28 cellular contexts compared by ENCODE assay signal in the genomic region with DNA sequence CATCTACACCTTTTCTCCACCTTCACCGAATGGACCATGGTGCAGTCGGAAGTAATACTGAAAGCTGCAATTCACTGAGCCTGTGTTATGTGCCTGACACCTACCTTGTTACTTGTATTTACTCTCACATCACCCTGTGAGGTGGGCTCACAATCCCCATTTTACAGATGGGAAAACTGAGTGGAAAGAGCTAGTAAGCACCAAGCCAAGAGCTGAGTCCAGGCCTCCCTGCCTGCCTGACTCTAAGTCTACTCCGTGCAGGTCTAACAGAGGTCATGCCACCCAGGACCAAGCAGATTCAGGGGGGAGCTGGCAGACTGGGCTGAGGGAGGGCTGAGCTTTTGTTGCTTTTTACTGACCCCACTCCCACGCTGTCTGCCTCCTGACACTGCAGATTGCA. TPM values are rescaled to one million over a fixed set of nuclear protein-coding genes. Genes with fewer than 3 reads are reported as not detected.
DNase-seq lines count a peak whose midpoint lies in the region; ATAC-seq, FAIRE-seq and TF ChIP-seq lines count a peak whose summit lies in the region.
"Had no signal": no experiment of that assay in that cellular context is flagged by ENCODE, and none has a peak within 500 bp of the region (broad histone marks: within the 10 kb centered on the region; RNA-seq: fewer than 3 reads in every experiment).

No MANE protein-coding gene starts in this region.

- H2AFZ ChIP-seq in PC-9: no peak overlapping the region

- H3K9me2 ChIP-seq in PC-9 (ENCODE audit: insufficient read depth): no peaks in the 10 kb centered on the region

- POLR2A ChIA-PET in PC-9 (lab: Charles Lee; ENCODE audit: unreplicated experiment): no interaction called here

- no peak for DNase-seq in right atrium auricular region (ENCODE audit: low spot score)
- DNase-seq in left cardiac atrium: no peak
- DNase-seq in stomach: no peak
- no peak for DNase-seq in PC-9
- no peak for DNase-seq in frontal cortex (ENCODE audit: low spot score in 2 of 2)
- DNase-seq: activated CD4-positive, alpha-beta T cell treated with anti-CD3 and anti-CD28 coated beads, Interleukin-2, amount 50 U/mL, for 4 hours; activated gamma-delta T cell treated with Interleukin-2 at 50 U/mL for 16 hours; activated naive CD8-positive, alpha-beta T cell treated with anti-CD3 and anti-CD28 coated beads, Interleukin-2, amount 50 U/mL, for 24 hours; activated T-cell treated with anti-CD3 and anti-CD28 coated beads, Interleukin-2, amount 50 U/mL, for 48 hours; cerebellar nuclear complex; DMS153; dorsolateral prefrontal cortex; gastrocnemius medialis; H9; hippocampal formation; NCI-H1417 treated with DMSO at 0.1 percent for 48 hours; NCI-H2029 treated with DMSO at 0.1 percent for 48 hours; NCI-H226; pancreas; retina; SHP77 treated with DMSO at 0.1 percent for 48 hours; stimulated activated CD8-positive, alpha-beta memory T cell treated with anti-CD3 and anti-CD28 coated beads, Interleukin-4, amount 100 ng/mL, for 48 hours had no signal

- TF ChIP-seq POLR2A in gastroesophageal sphincter (IDR thresholded peaks at IDR 0.05): no peak
- TF ChIP-seq POLR2A in stomach (IDR thresholded peaks at IDR 0.05): no peak

- H3K4me1 ChIP-seq in right atrium auricular region (peaks cover 0 to 39% of the 10 kb centered on the region in 2 donors), gastroesophageal sphincter (peaks cover 0 to 54% (median 11%) of the 10 kb centered on the region in 3 donors), stomach (peaks cover 34 to 63% (median 51%) of the 10 kb centered on the region in 4 donors), PC-9 (replicated peaks; ENCODE audit: insufficient read depth) (no peaks in the 10 kb centered on the region)

- no peaks in the 10 kb centered on the region for H3K79me2 ChIP-seq in PC-9 (ENCODE audit: low read depth)

- H3K27me3 ChIP-seq in right atrium auricular region: no peaks in the 10 kb centered on the region
- no peaks in the 10 kb centered on the region for H3K27me3 ChIP-seq in gastroesophageal sphincter
- H3K27me3 ChIP-seq in stomach: no peaks in the 10 kb centered on the region
- H3K27me3 ChIP-seq in PC-9 (ENCODE audit: insufficient read depth, low read depth): no peaks in the 10 kb centered on the region
- H3K27me3 ChIP-seq: dorsolateral prefrontal cortex, pancreas had no signal

- H3K4me3 ChIP-seq in right atrium auricular region: no peak overlapping the region
- no peak overlapping the region for H3K4me3 ChIP-seq in gastroesophageal sphincter
- H3K4me3 ChIP-seq in stomach: no peak overlapping the region
- no peak overlapping the region for H3K4me3 ChIP-seq in PC-9
- H3K4me3 ChIP-seq: gastrocnemius medialis, pancreas had no signal

- H3K36me3 ChIP-seq in right atrium auricular region (no peaks in the 10 kb centered on the region), gastroesophageal sphincter (no peaks in the 10 kb centered on the region), stomach (no peaks in the 10 kb centered on the region), PC-9 (ENCODE audit: low read depth) (no peaks in the 10 kb centered on the region)
- H3K36me3 ChIP-seq: gastrocnemius medialis, pancreas had no signal

- no TSS peak for BruUV-seq in PC-9 (replicated peaks; lab: Mats Ljungman, UMichigan)

- no peak for ATAC-seq in left cardiac atrium
- no peak for ATAC-seq in gastroesophageal sphincter
- no peak for ATAC-seq in GM21529 (IDR thresholded peaks at IDR 0.05; ENCODE audit: unreplicated experiment)
- ATAC-seq: activated CD4-positive, CD25-positive, alpha-beta regulatory T cell treated with anti-CD3 and anti-CD28 coated beads, Interleukin-2, amount 50 U/mL, for 24 hours; activated naive CD8-positive, alpha-beta T cell treated with anti-CD3 and anti-CD28 coated beads, Interleukin-2, amount 50 U/mL, for 24 hours; gastrocnemius medialis; Panc1 had no signal

- no peaks in the 10 kb centered on the region for H3F3A ChIP-seq in PC-9 (ENCODE audit: insufficient read depth, low read depth)

- 82% methylated on average over 2 of the region's 4 CpGs; no CpG with 5 or more reads in 1 of the 2 donors for WGBS in gastroesophageal sphincter (ENCODE audit: low coverage in 1 of 2), 2 donors
- 94 to 100% (median 98%) methylated on average over 4 of the region's 4 CpGs for WGBS in stomach, 5 donors

- H3K27ac ChIP-seq in right atrium auricular region: peak overlapping the region; percentile 49 to 61
- peak overlapping the region in 3 of 4 donors; percentile 61 to 66 (median 63) for H3K27ac ChIP-seq in gastroesophageal sphincter
- H3K27ac ChIP-seq in stomach: peak overlapping the region in 4 of 5 donors; percentile 57 to 81 (median 72)
- no peak overlapping the region for H3K27ac ChIP-seq in PC-9

- intact Hi-C loops in left cardiac atrium (cut with DNase I) (no loop called here), stomach (cut with DNase I; ENCODE audit: low total_unique reads) (no loop called here), PC-9 (cut with micrococcal nuclease; ENCODE audit: unreplicated experiment) (no loop called here)

- TF ChIP-seq EP300 in gastroesophageal sphincter (IDR thresholded peaks at IDR 0.05) (no peak), stomach (IDR thresholded peaks at IDR 0.05) (no peak)

- H4K20me1 ChIP-seq in PC-9 (ENCODE audit: insufficient read depth): no peaks in the 10 kb centered on the region

- no peak overlapping the region for H3K4me2 ChIP-seq in PC-9

- CTCF ChIA-PET in PC-9 (lab: Charles Lee): no interaction called here

- FAIRE-seq in frontal cortex (lab: Jason Lieb, UNC): no peak
- FAIRE-seq: GM12892, pancreas had no signal

- TF ChIP-seq CTCF in right atrium auricular region (IDR thresholded peaks at IDR 0.05) (no peak), gastroesophageal sphincter (IDR thresholded peaks at IDR 0.05) (no peak), stomach (IDR thresholded peaks at IDR 0.05) (no peak), PC-9 (conservative IDR thresholded peaks at IDR 0.05) (no peak)

- H3K9me3 ChIP-seq in right atrium auricular region (no peaks in the 10 kb centered on the region), gastroesophageal sphincter (no peaks in the 10 kb centered on the region), stomach (no peaks in the 10 kb centered on the region), PC-9 (ENCODE audit: insufficient read depth, low read depth) (no peaks in the 10 kb centered on the region)
- H3K9me3 ChIP-seq: gastrocnemius medialis, pancreas had no signal

RNA-seq across cellular contexts. Expression of a gene that starts 29.1 kb away (rescaled TPM):
- 10 to 100 TPM in 1 of 2 donors, 1 to 10 TPM in 1; 3.9 to 12.5 TPM for total RNA-seq in right atrium auricular region
- 10 to 100 TPM in 1 of 2 donors, 1 to 10 TPM in 1; 9.8 to 20.8 TPM for total RNA-seq in left cardiac atrium
- total RNA-seq in gastroesophageal sphincter: 10 to 100 TPM; 19.9 to 38.6 (median 29.2) TPM
- 100 to 1,000 TPM in 3 of 5 donors, 10 to 100 TPM in 2; 66.6 to 162 (median 106) TPM for total RNA-seq in stomach
- polyA plus RNA-seq in stomach: 10 to 100 TPM; 15.6 to 34.2 (median 19.7) TPM
- 5.1 and 7.7 TPM in 2 replicates for total RNA-seq in PC-9 (2021)
- total RNA-seq in frontal cortex: 5.7 TPM
- total RNA-seq: neural crest cell had no signal

RNA-seq across cellular contexts. Expression of a gene that starts 51.1 kb away (rescaled TPM):
- total RNA-seq in right atrium auricular region (100 to 1,000 TPM; 125 to 132 TPM), left cardiac atrium (100 to 1,000 TPM; 121 to 122 TPM), gastroesophageal sphincter (100 to 1,000 TPM in 2 of 4 donors, 10 to 100 TPM in 2; 77.7 to 186 (median 127) TPM), stomach (100 to 1,000 TPM in 2 of 5 donors, 10 to 100 TPM in 3; 44.9 to 151 (median 76.3) TPM), PC-9 (2021) (not detected in 2 replicates), frontal cortex (1.6 TPM)
- polyA plus RNA-seq in stomach: 10 to 100 TPM; 20.1 to 48.3 (median 22.7) TPM

Comparison
In these comparisons a context has a peak if more than half of its experiments do, and no peak if none do; other contexts are left out.
1. RNA of a gene that starts 51.1 kb away (total RNA-seq): 77.7 to 186 TPM in gastroesophageal sphincter, 125 to 132 TPM in right atrium auricular region, 121 to 122 TPM in left cardiac atrium and 44.9 to 151 TPM in stomach; 1.6 TPM in frontal cortex (single experiment) and not detected in PC-9; every median in the first group is over 10 times any median in the second.